In genomic region chr2:37654932-37655331, GRCh38 we compare ENCODE assay signal across 8 cellular contexts. TPM values are rescaled to one million over a fixed set of nuclear protein-coding genes. Genes with fewer than 3 reads are reported as not detected.
A peak's percentile ranks its signal among the peaks of the same experiment; 100 is the strongest.
DNase-seq lines count a peak whose midpoint lies in the region; ATAC-seq and TF ChIP-seq lines count a peak whose summit lies in the region.

No MANE protein-coding gene starts in this region.

- peaks cover 44 to 83% of the 10 kb centered on the region in 2 donors for H3K4me1 ChIP-seq in naive thymus-derived CD4-positive, alpha-beta T cell (ENCODE audit: control insufficient read depth in 2 of 2, insufficient read depth in 2 of 2, low read length in 2 of 2)
- peaks cover 14% of the 10 kb centered on the region for H3K4me1 ChIP-seq in PC-3 (ENCODE audit: insufficient read depth, low read length)

- no peaks in the 10 kb centered on the region for H4K20me1 ChIP-seq in PC-3 (ENCODE audit: low read length)

- BruUV-seq in PC-3 (replicated peaks; lab: Mats Ljungman, UMichigan), result no TSS peak

- no peak overlapping the region for H3K4me2 ChIP-seq in PC-3 (ENCODE audit: low read length)

- H3K9me2 ChIP-seq in PC-3 (replicated peaks; ENCODE audit: low read length), result no peaks in the 10 kb centered on the region

- H3K36me3 ChIP-seq in naive thymus-derived CD4-positive, alpha-beta T cell (ENCODE audit: control insufficient read depth in 2 of 3, insufficient read depth in 3 of 3, low read length in 3 of 3), result no peaks in the 10 kb centered on the region
- H3K36me3 ChIP-seq in PC-3 (ENCODE audit: low read depth, low read length), result peaks cover 11% of the 10 kb centered on the region

- H3K36me3 Mint-ChIP-seq in CD14-positive monocyte, result peaks cover 73 to 91% of the 10 kb centered on the region in 2 donors
- H3K36me3 Mint-ChIP-seq in naive thymus-derived CD4-positive, alpha-beta T cell, result peaks cover 0 to 27% (median 8%) of the 10 kb centered on the region in 5 donors

- peak; percentile 82 for ATAC-seq in GM19372 (IDR thresholded peaks at IDR 0.05; ENCODE audit: low read depth, unreplicated experiment)
- ATAC-seq in HG03196 (IDR thresholded peaks at IDR 0.05; ENCODE audit: unreplicated experiment), result peak; percentile 71
- ATAC-seq in naive thymus-derived CD4-positive, alpha-beta T cell, result peak; percentile 36
- ATAC-seq in PC-3, result no peak

- no peak overlapping the region for H3K4me3 Mint-ChIP-seq in CD14-positive monocyte
- H3K4me3 Mint-ChIP-seq in naive thymus-derived CD4-positive, alpha-beta T cell, result peak overlapping the region in 9 of 10 donors; percentile 24 to 66 (median 54)

- H3K27ac Mint-ChIP-seq in CD14-positive monocyte, result peak overlapping the region; percentile 81 to 99 (median 96)
- peak overlapping the region; percentile 7 to 86 (median 57) for H3K27ac Mint-ChIP-seq in naive thymus-derived CD4-positive, alpha-beta T cell

- peaks cover 96% of the 10 kb centered on the region for H3K4me1 Mint-ChIP-seq in CD14-positive monocyte
- H3K4me1 Mint-ChIP-seq in naive thymus-derived CD4-positive, alpha-beta T cell, result peaks cover 61 to 97% (median 89%) of the 10 kb centered on the region in 7 donors

- H3K27ac ChIP-seq in naive thymus-derived CD4-positive, alpha-beta T cell (ENCODE audit: low read depth, low read length), result no peak overlapping the region
- no peak overlapping the region for H3K27ac ChIP-seq in PC-3 (ENCODE audit: low read length)

- H3K9ac ChIP-seq in PC-3 (ENCODE audit: low read length), result no peak overlapping the region

- intact Hi-C loops in CD14-positive monocyte (cut with micrococcal nuclease) (no loop called here), PC-3 (cut with micrococcal nuclease) (no loop called here)
- intact Hi-C loops in naive thymus-derived CD4-positive, alpha-beta T cell (cut with micrococcal nuclease), result no loop called here

- H3F3A ChIP-seq in PC-3 (ENCODE audit: low read length, unreplicated experiment), result no peaks in the 10 kb centered on the region

- H3K9me3 ChIP-seq in naive thymus-derived CD4-positive, alpha-beta T cell (ENCODE audit: control insufficient read depth in 2 of 3, low read length in 3 of 3), result no peaks in the 10 kb centered on the region
- no peaks in the 10 kb centered on the region for H3K9me3 ChIP-seq in PC-3 (ENCODE audit: low read length)

- POLR2A ChIA-PET in naive thymus-derived CD4-positive, alpha-beta T cell (lab: Charles Lee), result interaction anchor here (0.9 to 1.0 kb wide), 2 partner anchors 29 to 72 kb away, joined by 3 to 4 read pairs; no protein-coding TSS in a partner anchor
- POLR2A ChIA-PET in PC-3 (lab: Charles Lee; ENCODE audit: unreplicated experiment), result interaction anchor here (0.7 to 0.8 kb wide), 2 partner anchors 113 to 178 kb away, joined by 3 read pairs; no protein-coding TSS in a partner anchor

- no peaks in the 10 kb centered on the region for H3K27me3 ChIP-seq in naive thymus-derived CD4-positive, alpha-beta T cell (ENCODE audit: control insufficient read depth in 2 of 2, insufficient read depth in 2 of 2, low read length in 2 of 2)
- H3K27me3 ChIP-seq in PC-3 (ENCODE audit: low read length), result no peaks in the 10 kb centered on the region

- peaks cover 94% of the 10 kb centered on the region for H3K79me2 ChIP-seq in PC-3 (ENCODE audit: low read length)

- peaks cover 0 to 1% (median 0%) of the 10 kb centered on the region in 3 donors for H3K27me3 Mint-ChIP-seq in CD14-positive monocyte (ENCODE audit: low read depth in 3 of 3)
- no peaks in the 10 kb centered on the region for H3K27me3 Mint-ChIP-seq in naive thymus-derived CD4-positive, alpha-beta T cell

- no peaks in the 10 kb centered on the region for H3K9me3 Mint-ChIP-seq in CD14-positive monocyte
- H3K9me3 Mint-ChIP-seq in naive thymus-derived CD4-positive, alpha-beta T cell, result peaks cover 0 to 4% (median 0%) of the 10 kb centered on the region in 11 donors

- H3K4me3 ChIP-seq in naive thymus-derived CD4-positive, alpha-beta T cell (ENCODE audit: low read length), result no peak overlapping the region
- H3K4me3 ChIP-seq in PC-3 (ENCODE audit: low read length), result no peak overlapping the region

- TF ChIP-seq CTCF in CD14-positive monocyte (IDR thresholded peaks at IDR 0.05) (no peak), PC-3 (conservative IDR thresholded peaks at IDR 0.05; ENCODE audit: low read depth, low read length) (no peak)

- no peak for DNase-seq in CD14-positive monocyte (ENCODE audit: low spot score)
- peak; percentile 51 for DNase-seq in astrocyte of the hippocampus (ENCODE audit: low read depth, low spot score)
- DNase-seq in naive thymus-derived CD4-positive, alpha-beta T cell, result no peak
- DNase-seq in DMS79 treated with DMSO at 0.1 percent for 48 hours (lab: John Stamatoyannopoulos, UW), result no peak
- no peak for DNase-seq in PC-3
- no peak for DNase-seq in HuH-7 (ENCODE audit: low spot score)

- CTCF ChIA-PET in naive thymus-derived CD4-positive, alpha-beta T cell (lab: Charles Lee), result interaction anchor here (1.0 kb wide), 1 partner anchor 10 kb away, joined by 3 read pairs; no protein-coding TSS in a partner anchor
- CTCF ChIA-PET in PC-3 (lab: Charles Lee), result interaction anchor here (0.6 to 1.4 kb wide), 2 partner anchors 222 to 373 kb away, joined by 3 to 5 read pairs; no protein-coding TSS in a partner anchor

- no peak overlapping the region for H2AFZ ChIP-seq in PC-3 (ENCODE audit: low read length)

RNA-seq across cellular contexts. Expression of gene CDC42EP3, which starts 16.5 kb away (rescaled TPM):
- polyA plus RNA-seq in CD14-positive monocyte, result 100 to 1,000 TPM; 249 to 272 TPM
- 10 to 100 TPM; 15.9 to 96.3 (median 17.7) TPM for total RNA-seq in naive thymus-derived CD4-positive, alpha-beta T cell
- polyA plus RNA-seq in naive thymus-derived CD4-positive, alpha-beta T cell, result 10 to 100 TPM; 26.7 to 29.2 TPM
- 22.5 and 28.4 TPM in 2 replicates for total RNA-seq in PC-3 (2014; rRNA removed)

Comparison
In these comparisons a context has a peak if more than half of its experiments do, and no peak if none do; other contexts are left out.
1. H3K4me3 Mint-ChIP-seq: peak in naive thymus-derived CD4-positive, alpha-beta T cell (9 of 10); none in CD14-positive monocyte (0 of 2).